In genomic region chr1:112466078-112466660, GRCh38 we compare ENCODE assay signal across 8 cellular contexts. TPM values are rescaled to one million over a fixed set of nuclear protein-coding genes. Genes with fewer than 3 reads are reported as not detected.
DNase-seq lines count a peak whose midpoint lies in the region; ATAC-seq, FAIRE-seq and TF ChIP-seq lines count a peak whose summit lies in the region.

No MANE protein-coding gene starts in this region.

- FAIRE-seq in GM12891 (lab: Jason Lieb, UNC) = peak; percentile 97

- TF ChIP-seq POLR2A in GM12891 (IDR thresholded peaks at IDR 0.05; ENCODE audit: low read depth, low read length) (no peak), adrenal gland (IDR thresholded peaks at IDR 0.05) (no peak), prostate gland (IDR thresholded peaks at IDR 0.05) (no peak)

- peak; percentile 50 for DNase-seq in GM12891 (ENCODE audit: insufficient read length, low spot score)
- peak; percentile 86 for DNase-seq in NCI-H1436 (lab: John Stamatoyannopoulos, UW)
- DNase-seq in T follicular helper cell (ENCODE audit: low read depth) = peak; percentile 76
- DNase-seq in adrenal gland = peak; percentile 95 to 98 (median 97)
- peak; percentile 94 to 97 for DNase-seq in heart right ventricle
- DNase-seq in prostate gland (ENCODE audit: low spot score) = peak; percentile 95
- DNase-seq in ureter (ENCODE audit: low spot score) = peak; percentile 97

- intact Hi-C loops in adrenal gland (cut with DNase I) (loop anchor here in 1 of 2 donors (2.0 kb wide), 1 partner anchor 75 kb away; no protein-coding TSS in a partner anchor), heart right ventricle (cut with DNase I) (loop anchor here in 8 of 10 donors (1.0 to 10.0 kb wide), 6 partner anchors 73 to 239 kb away; partner anchors contain the start of genes CAPZA1 (in 1 of the 8), RHOC (in 1 of the 8) and ST7L (in 1 of the 8)), prostate gland (cut with DNase I) (loop anchor here (1.0 kb wide), 1 partner anchor 76 kb away; no protein-coding TSS in a partner anchor)

- peak; percentile 83 to 97 (median 94) for TF ChIP-seq CTCF in adrenal gland (IDR thresholded peaks at IDR 0.05)
- peak; percentile 77 to 97 (median 90) for TF ChIP-seq CTCF in heart right ventricle (IDR thresholded peaks at IDR 0.05)
- peak; percentile 82 to 97 (median 96) for TF ChIP-seq CTCF in prostate gland (IDR thresholded peaks at IDR 0.05)

- H3K9me3 ChIP-seq in adrenal gland (replicated peaks in 1 of 3) (no peaks in the 10 kb centered on the region), heart right ventricle (no peaks in the 10 kb centered on the region), prostate gland (no peaks in the 10 kb centered on the region)

- ATAC-seq in HG02840 (IDR thresholded peaks at IDR 0.05; ENCODE audit: low FRiP score, unreplicated experiment) (peak; percentile 84), heart right ventricle (peak; percentile 93 to 98 (median 94))

- H3K36me3 ChIP-seq in adrenal gland (replicated peaks in 1 of 2) = no peaks in the 10 kb centered on the region
- peaks cover 0 to 6% (median 0%) of the 10 kb centered on the region in 9 donors for H3K36me3 ChIP-seq in heart right ventricle
- no peaks in the 10 kb centered on the region for H3K36me3 ChIP-seq in prostate gland

- 1 to 2% (median 2%) methylated on average over 14 to 31 of the region's 31 CpGs for WGBS in adrenal gland, 4 donors
- WGBS in heart right ventricle, 2 donors = 0 to 1% methylated on average over 31 of the region's 31 CpGs
- WGBS in prostate gland = 1% methylated on average over 31 of the region's 31 CpGs

- H3K4me3 ChIP-seq in adrenal gland (peak overlapping the region in 2 of 4 donors; percentile 4 to 44), heart right ventricle (peak overlapping the region in 9 of 10 donors; percentile 12 to 59 (median 49)), prostate gland (peak overlapping the region; percentile 26 to 27)

- H3K4me1 ChIP-seq in adrenal gland (replicated peaks in 1 of 2) = peaks cover 0 to 13% of the 10 kb centered on the region in 2 donors
- peaks cover 3 to 33% (median 18%) of the 10 kb centered on the region in 9 donors for H3K4me1 ChIP-seq in heart right ventricle
- peaks cover 6% of the 10 kb centered on the region for H3K4me1 ChIP-seq in prostate gland (replicated peaks)

- H3K27me3 ChIP-seq in adrenal gland (no peaks in the 10 kb centered on the region), heart right ventricle (no peaks in the 10 kb centered on the region), prostate gland (replicated peaks; ENCODE audit: insufficient read depth) (no peaks in the 10 kb centered on the region)

- H3K27ac ChIP-seq in adrenal gland (peak overlapping the region in 3 of 5 donors; percentile 25 to 66 (median 64)), heart right ventricle (peak overlapping the region; percentile 4 to 84 (median 74)), prostate gland (peak overlapping the region; percentile 70)

TF ChIP-seq in GM12891, 5 proteins besides CTCF, POLR2A, EP300 and RAD21:
- TF ChIP-seq PAX5 (IDR thresholded peaks at IDR 0.05; ENCODE audit: insufficient read depth, low read length, severe bottlenecking) (peak; percentile 53), SPI1 (IDR thresholded peaks at IDR 0.05; ENCODE audit: low read depth, low read length) (peak; percentile 95), POLR2AphosphoS5 (IDR thresholded peaks at IDR 0.05; ENCODE audit: low read depth, low read length) (no peak), TAF1 (IDR thresholded peaks at IDR 0.05; ENCODE audit: low read depth, low read length) (no peak), POU2F2 (IDR thresholded peaks at IDR 0.05; ENCODE audit: low read depth, low read length) (peak; percentile 68; the same call in 1 of the 2 replicates)
TF ChIP-seq in GM12891: peak in this region for 3.

RNA-seq across cellular contexts. Expression of gene WNT2B, which starts 42.6 kb away (rescaled TPM):
- polyA plus RNA-seq in GM12891 (2012; ENCODE audit: low read depth, missing spikeins) = 0.15 TPM
- total RNA-seq in adrenal gland = 1 to 10 TPM in 7 of 8 donors, under 1 TPM in 1; 0.63 to 8.1 (median 2.2) TPM
- polyA plus RNA-seq in adrenal gland = 1 to 10 TPM; 1.1 to 1.9 (median 1.9) TPM
- 1 to 10 TPM in 9 of 10 donors, under 1 TPM in 1; 0.72 to 3.3 (median 2.3) TPM for total RNA-seq in heart right ventricle
- 1 to 10 TPM in 1 of 2 donors, under 1 TPM in 1; 0.46 to 1.2 TPM for polyA plus RNA-seq in heart right ventricle
- total RNA-seq in prostate gland = 10 to 100 TPM in 1 of 2 donors, 1 to 10 TPM in 1; 3.2 to 19.7 TPM
- total RNA-seq in ureter = 5.6 TPM
